Comparison of ENCODE assay signal across 8 cellular contexts in the genomic region with DNA sequence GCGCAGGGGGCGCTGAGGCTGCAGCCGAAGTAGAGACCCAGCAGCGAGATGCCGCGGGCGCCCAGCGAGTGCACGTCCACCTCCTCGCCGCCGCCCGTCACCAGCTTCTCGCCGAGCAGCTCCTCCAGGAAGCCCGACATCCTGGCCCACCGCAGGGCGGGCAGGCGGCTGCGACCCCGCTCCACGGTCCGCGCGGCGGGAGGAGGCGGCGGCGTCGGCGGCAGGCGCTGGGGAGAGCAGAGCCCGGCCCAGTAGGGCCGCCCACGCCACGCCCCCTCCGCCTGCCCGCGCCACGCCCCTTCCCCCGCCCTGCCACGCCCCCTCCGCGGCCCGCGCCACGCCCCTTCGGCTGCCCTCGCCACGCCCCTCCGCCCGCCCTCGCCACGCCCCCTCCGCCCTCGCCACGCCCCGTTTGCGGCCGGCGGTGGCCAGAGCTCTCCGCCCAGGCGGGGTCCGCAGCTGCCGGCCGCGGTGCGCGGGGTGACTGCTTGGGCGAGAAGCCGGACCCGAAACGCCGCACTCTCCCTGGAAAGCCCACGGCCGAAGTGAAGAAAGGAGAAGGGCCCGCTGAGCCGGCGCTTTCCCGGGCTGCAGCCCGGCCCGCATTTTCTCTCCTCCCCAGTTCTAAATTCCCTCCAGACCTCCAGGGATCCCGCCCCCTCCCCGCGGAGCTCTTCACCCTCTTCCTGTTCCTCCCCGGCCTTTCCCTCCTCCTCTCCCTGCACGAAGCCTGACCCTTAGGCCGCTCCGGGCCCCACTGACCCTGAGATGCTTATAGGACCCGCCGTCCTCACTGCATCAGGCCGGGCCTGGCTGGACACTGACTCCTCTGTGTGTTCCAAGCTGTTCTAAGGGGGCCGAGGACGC. TPM values are rescaled to one million over a fixed set of nuclear protein-coding genes. Genes with fewer than 3 reads are reported as not detected.
DNase-seq lines count a peak whose midpoint lies in the region; ATAC-seq and TF ChIP-seq lines count a peak whose summit lies in the region.

A gene (minus strand): TSS at position 238 of the 867 bp plus-strand sequence.

- H3K79me2 ChIP-seq in PC-9 (ENCODE audit: low read depth), result peaks cover 41% of the 10 kb centered on the region

- H3K9me2 ChIP-seq in PC-9 (ENCODE audit: insufficient read depth), result no peaks in the 10 kb centered on the region

- no peaks in the 10 kb centered on the region for H3K36me3 Mint-ChIP-seq in naive thymus-derived CD8-positive, alpha-beta T cell
- H3K36me3 Mint-ChIP-seq in stimulated activated memory B cell treated with anti-CD40 and anti-IgM and Interleukin-4, amounts not matched to agents 10 μg/mL and 1 μg/mL and 100 μg/mL, for 72 hours, result no peaks in the 10 kb centered on the region

- BruUV-seq in PC-9 (replicated peaks; lab: Mats Ljungman, UMichigan), result no TSS peak

- peaks cover 15 to 35% (median 33%) of the 10 kb centered on the region in 5 donors for H3K27me3 Mint-ChIP-seq in naive thymus-derived CD8-positive, alpha-beta T cell
- H3K27me3 Mint-ChIP-seq in stimulated activated memory B cell treated with anti-CD40 and anti-IgM and Interleukin-4, amounts not matched to agents 10 μg/mL and 1 μg/mL and 100 μg/mL, for 72 hours, result peaks cover 30% of the 10 kb centered on the region

- peak; percentile 44 for ATAC-seq in HG03457 (IDR thresholded peaks at IDR 0.05; ENCODE audit: unreplicated experiment)
- ATAC-seq in naive thymus-derived CD8-positive, alpha-beta T cell, result peak; percentile 76 to 80
- peak; percentile 91 for ATAC-seq in stimulated activated memory B cell treated with anti-CD40 and anti-IgM and Interleukin-4, amounts not matched to agents 10 μg/mL and 1 μg/mL and 100 μg/mL, for 72 hours

- H3K4me1 Mint-ChIP-seq in naive thymus-derived CD8-positive, alpha-beta T cell, result peaks cover 9 to 21% (median 17%) of the 10 kb centered on the region in 4 donors
- peaks cover 23% of the 10 kb centered on the region for H3K4me1 Mint-ChIP-seq in stimulated activated memory B cell treated with anti-CD40 and anti-IgM and Interleukin-4, amounts not matched to agents 10 μg/mL and 1 μg/mL and 100 μg/mL, for 72 hours

- H3K4me2 ChIP-seq in PC-9, result peak within 1 kb of the TSS; percentile 97

- intact Hi-C loops in PC-9 (cut with micrococcal nuclease; ENCODE audit: unreplicated experiment), result loop anchor here (2.0 to 5.0 kb wide), 3 partner anchors 185 to 267 kb away; a partner anchor contains a TSS

- H3K4me1 ChIP-seq in PC-9 (replicated peaks; ENCODE audit: insufficient read depth), result peaks cover 41% of the 10 kb centered on the region

- no peaks in the 10 kb centered on the region for H3K36me3 ChIP-seq in PC-9 (ENCODE audit: low read depth)

- DNase-seq in AG08396 (ENCODE audit: low spot score), result peak; percentile 99
- DNase-seq in GM19238 (ENCODE audit: insufficient read length, low spot score), result peak; percentile 94
- DNase-seq in PC-9, result peak; percentile 37 to 91
- peak; percentile 88 for DNase-seq in activated T-helper 1 cell treated with Interleukin-2 at 50 U/mL for 16 hours (ENCODE audit: low read depth)
- DNase-seq in fibroblast of gingiva (ENCODE audit: low read depth), result peak; percentile 61
- DNase-seq in naive thymus-derived CD8-positive, alpha-beta T cell, result peak; percentile 74 to 97 (median 88)

- no peaks in the 10 kb centered on the region for H3K27me3 ChIP-seq in PC-9 (ENCODE audit: insufficient read depth, low read depth)

- H3K9me3 Mint-ChIP-seq in naive thymus-derived CD8-positive, alpha-beta T cell, result no peaks in the 10 kb centered on the region
- H3K9me3 Mint-ChIP-seq in stimulated activated memory B cell treated with anti-CD40 and anti-IgM and Interleukin-4, amounts not matched to agents 10 μg/mL and 1 μg/mL and 100 μg/mL, for 72 hours, result no peaks in the 10 kb centered on the region

- H3K4me3 ChIP-seq in PC-9, result peak within 1 kb of the TSS; percentile 92

- peak within 1 kb of the TSS; percentile 71 to 87 (median 84) for H3K4me3 Mint-ChIP-seq in naive thymus-derived CD8-positive, alpha-beta T cell
- peak within 1 kb of the TSS; percentile 84 for H3K4me3 Mint-ChIP-seq in stimulated activated memory B cell treated with anti-CD40 and anti-IgM and Interleukin-4, amounts not matched to agents 10 μg/mL and 1 μg/mL and 100 μg/mL, for 72 hours

- H2AFZ ChIP-seq in PC-9, result peak within 1 kb of the TSS; percentile 79

- no peaks in the 10 kb centered on the region for H3K9me3 ChIP-seq in PC-9 (ENCODE audit: insufficient read depth, low read depth)

- peak within 1 kb of the TSS in 7 of 10 donors; percentile 11 to 90 (median 75) for H3K27ac Mint-ChIP-seq in naive thymus-derived CD8-positive, alpha-beta T cell
- peak within 1 kb of the TSS; percentile 70 for H3K27ac Mint-ChIP-seq in stimulated activated memory B cell treated with anti-CD40 and anti-IgM and Interleukin-4, amounts not matched to agents 10 μg/mL and 1 μg/mL and 100 μg/mL, for 72 hours

- CTCF ChIA-PET in PC-9 (lab: Charles Lee), result interaction anchor here (0.5 to 2.0 kb wide), 12 partner anchors 19 to 568 kb away, joined by 3 to 15 read pairs (median 6); a partner anchor contains a TSS

- POLR2A ChIA-PET in PC-9 (lab: Charles Lee; ENCODE audit: unreplicated experiment), result interaction anchor here (0.7 to 0.9 kb wide), 6 partner anchors 46 to 662 kb away, joined by 6 to 32 read pairs (median 18); no protein-coding TSS in a partner anchor
- POLR2A ChIA-PET in naive thymus-derived CD8-positive, alpha-beta T cell (lab: Charles Lee), result interaction anchor here (0.7 to 2.7 kb wide), 8 partner anchors 13 to 682 kb away, joined by 3 to 27 read pairs (median 6); a partner anchor contains a TSS

- H4K20me1 ChIP-seq in PC-9 (ENCODE audit: insufficient read depth), result no peaks in the 10 kb centered on the region; the same call in none of the 2 replicates

- H3F3A ChIP-seq in PC-9 (ENCODE audit: insufficient read depth, low read depth), result peaks cover 21% of the 10 kb centered on the region

- no peak for TF ChIP-seq CTCF in PC-9 (conservative IDR thresholded peaks at IDR 0.05)

- H3K27ac ChIP-seq in PC-9, result no peak within 1 kb of the TSS

RNA-seq across cellular contexts. Expression of the gene that starts here (rescaled TPM):
- 59.8 and 60.1 TPM in 2 replicates for total RNA-seq in PC-9 (2021)
- total RNA-seq in naive thymus-derived CD8-positive, alpha-beta T cell, result under 1 TPM; 0.49 to 0.70 TPM
- polyA plus RNA-seq in naive thymus-derived CD8-positive, alpha-beta T cell, result under 1 TPM; 0.06 to 0.85 (median 0.07) TPM

Comparison
In these comparisons a context has a peak if more than half of its experiments do, and no peak if none do; other contexts are left out.
1. RNA of the gene that starts here (total RNA-seq): 59.8 to 60.1 TPM in PC-9; 0.49 to 0.70 TPM in naive thymus-derived CD8-positive, alpha-beta T cell; every median in the first group is over 10 times any median in the second.
2. Peak in DNase-seq and ATAC-seq in naive thymus-derived CD8-positive, alpha-beta T cell; RNA of the gene not detected or under 1 TPM.
3. Peak in every context shown above with its lines, with median percentiles within 50 percentile points of each other: DNase-seq and ATAC-seq.